Comparison of ENCODE assay signal across 16 cellular contexts in genomic region chr11:120225372-120225909, GRCh38. TPM values are rescaled to one million over a fixed set of nuclear protein-coding genes. Genes with fewer than 3 reads are reported as not detected.
DNase-seq lines count a peak whose midpoint lies in the region; ATAC-seq, FAIRE-seq and TF ChIP-seq lines count a peak whose summit lies in the region.
"Had no signal": no experiment of that assay in that cellular context is flagged by ENCODE, and none has a peak within 500 bp of the region (broad histone marks: within the 10 kb centered on the region; RNA-seq: fewer than 3 reads in every experiment).

No MANE protein-coding gene starts in this region.

- H3K4me3 ChIP-seq in bronchial epithelial cell (ENCODE audit: low read depth, low read length) (no peak overlapping the region), right atrium auricular region (no peak overlapping the region), vagina (no peak overlapping the region)

- no peaks in the 10 kb centered on the region for H3K9me3 Mint-ChIP-seq in osteocyte (ENCODE audit: unreplicated experiment)
- H3K9me3 Mint-ChIP-seq: activated naive CD4-positive, alpha-beta T cell treated with anti-CD3 and anti-CD28 coated beads, Interleukin-2, amount 10 ng/mL, durations not matched to agents 7 days and 5 days; CD8-positive, alpha-beta memory T cell; WTC11 had no signal

- H3K4me1 ChIP-seq in right atrium auricular region (peaks cover 0 to 39% of the 10 kb centered on the region in 2 donors), vagina (peaks cover 52% of the 10 kb centered on the region)

- TF ChIP-seq POLR2A in vagina (IDR thresholded peaks at IDR 0.05), result no peak

- DNase-seq in bronchial epithelial cell (ENCODE audit: low read depth) (no peak), right atrium auricular region (ENCODE audit: low spot score) (no peak), osteocyte (ENCODE audit: extremely low spot score, unreplicated experiment) (no peak), vagina (ENCODE audit: extremely low spot score in 2 of 2) (peak in 1 of 2 donors; percentile 88), NCI-H1930 (lab: John Stamatoyannopoulos, UW) (no peak), T1000 (lab: John Stamatoyannopoulos, UW) (no peak)
- DNase-seq: activated CD8-positive, alpha-beta memory T cell treated with anti-CD3 and anti-CD28 coated beads, Interleukin-2, amount 10 ng/mL, durations not matched to agents 7 days and 5 days; activated naive CD4-positive, alpha-beta T cell treated with anti-CD3 and anti-CD28 coated beads, Interleukin-2, amount 10 ng/mL, durations not matched to agents 7 days and 5 days; cerebellar nuclear complex; NCI-H2227 treated with DMSO at 0.1 percent for 48 hours had no signal

- no peaks in the 10 kb centered on the region for H3K27me3 Mint-ChIP-seq in osteocyte (ENCODE audit: unreplicated experiment)

- H3K27ac ChIP-seq in right atrium auricular region (peak overlapping the region; percentile 48 to 50), vagina (peak overlapping the region; percentile 83)

- peak overlapping the region; percentile 14 for H3K4me3 Mint-ChIP-seq in osteocyte (ENCODE audit: unreplicated experiment)
- H3K4me3 Mint-ChIP-seq: activated CD8-positive, alpha-beta memory T cell treated with anti-CD3 and anti-CD28 coated beads, Interleukin-2, amount 10 ng/mL, durations not matched to agents 7 days and 5 days; activated naive CD4-positive, alpha-beta T cell treated with anti-CD3 and anti-CD28 coated beads, Interleukin-2, amount 10 ng/mL, durations not matched to agents 7 days and 5 days; WTC11 had no signal

- no peaks in the 10 kb centered on the region for H3K36me3 Mint-ChIP-seq in osteocyte (ENCODE audit: unreplicated experiment)
- H3K36me3 Mint-ChIP-seq: activated CD8-positive, alpha-beta memory T cell treated with anti-CD3 and anti-CD28 coated beads, Interleukin-2, amount 10 ng/mL, durations not matched to agents 7 days and 5 days; activated naive CD4-positive, alpha-beta T cell treated with anti-CD3 and anti-CD28 coated beads, Interleukin-2, amount 10 ng/mL, durations not matched to agents 7 days and 5 days; CD8-positive, alpha-beta memory T cell; WTC11 had no signal

- no peak for ATAC-seq in GM21717 (IDR thresholded peaks at IDR 0.05; ENCODE audit: unreplicated experiment)
- ATAC-seq: SK-N-SH treated with all-trans-retinoic acid at 6 μM for 48 hours had no signal

- H3K36me3 ChIP-seq in bronchial epithelial cell (ENCODE audit: control insufficient read depth, insufficient read depth, low read length) (no peaks in the 10 kb centered on the region), right atrium auricular region (no peaks in the 10 kb centered on the region), vagina (no peaks in the 10 kb centered on the region)

- TF ChIP-seq CTCF in bronchial epithelial cell (IDR thresholded peaks at IDR 0.05; ENCODE audit: insufficient read depth, low read length, severe bottlenecking) (no peak), right atrium auricular region (IDR thresholded peaks at IDR 0.05) (no peak), osteocyte (IDR thresholded peaks at IDR 0.05) (no peak), vagina (IDR thresholded peaks at IDR 0.05) (no peak)

- peak; percentile 68 for FAIRE-seq in bronchial epithelial cell (lab: Jason Lieb, UNC)

- H3K27me3 ChIP-seq in bronchial epithelial cell (ENCODE audit: control insufficient read depth, insufficient read depth, low read length) (no peaks in the 10 kb centered on the region), right atrium auricular region (no peaks in the 10 kb centered on the region), vagina (no peaks in the 10 kb centered on the region)

- H3K4me1 Mint-ChIP-seq in osteocyte (ENCODE audit: unreplicated experiment), result peaks cover 19% of the 10 kb centered on the region

- intact Hi-C loops in vagina (cut with DNase I), result no loop called here

- H3K27ac Mint-ChIP-seq in osteocyte (ENCODE audit: unreplicated experiment), result peak overlapping the region; percentile 74
- H3K27ac Mint-ChIP-seq: activated CD8-positive, alpha-beta memory T cell treated with anti-CD3 and anti-CD28 coated beads, Interleukin-2, amount 10 ng/mL, durations not matched to agents 7 days and 5 days; activated naive CD4-positive, alpha-beta T cell treated with anti-CD3 and anti-CD28 coated beads, Interleukin-2, amount 10 ng/mL, durations not matched to agents 7 days and 5 days; WTC11 had no signal

- H3K9me3 ChIP-seq in right atrium auricular region, result no peaks in the 10 kb centered on the region
- H3K9me3 ChIP-seq in vagina, result no peaks in the 10 kb centered on the region

RNA-seq across cellular contexts. Expression of gene POU2F3, which starts 14.5 kb away (rescaled TPM):
- total RNA-seq in bronchial epithelial cell (0.90 TPM in 1 of 2 replicates, not detected in the other), right atrium auricular region (not detected), osteocyte (not detected in 2 replicates), vagina (2.7 TPM)
- total RNA-seq: activated CD8-positive, alpha-beta memory T cell treated with anti-CD3 and anti-CD28 coated beads, Interleukin-2, amount 10 ng/mL, durations not matched to agents 7 days and 5 days; CD8-positive, alpha-beta memory T cell; fibroblast of lung; pulmonary artery endothelial cell had no signal

RNA-seq across cellular contexts. Expression of gene OAF, which starts 14.6 kb away (rescaled TPM):
- total RNA-seq in bronchial epithelial cell (5.9 and 9.0 TPM in 2 replicates), right atrium auricular region (10 to 100 TPM; 27.9 to 43.6 TPM), osteocyte (10.2 and 12.3 TPM in 2 replicates), vagina (56.7 TPM)
